ENCODE assay signal across 10 cellular contexts in the genomic region with DNA sequence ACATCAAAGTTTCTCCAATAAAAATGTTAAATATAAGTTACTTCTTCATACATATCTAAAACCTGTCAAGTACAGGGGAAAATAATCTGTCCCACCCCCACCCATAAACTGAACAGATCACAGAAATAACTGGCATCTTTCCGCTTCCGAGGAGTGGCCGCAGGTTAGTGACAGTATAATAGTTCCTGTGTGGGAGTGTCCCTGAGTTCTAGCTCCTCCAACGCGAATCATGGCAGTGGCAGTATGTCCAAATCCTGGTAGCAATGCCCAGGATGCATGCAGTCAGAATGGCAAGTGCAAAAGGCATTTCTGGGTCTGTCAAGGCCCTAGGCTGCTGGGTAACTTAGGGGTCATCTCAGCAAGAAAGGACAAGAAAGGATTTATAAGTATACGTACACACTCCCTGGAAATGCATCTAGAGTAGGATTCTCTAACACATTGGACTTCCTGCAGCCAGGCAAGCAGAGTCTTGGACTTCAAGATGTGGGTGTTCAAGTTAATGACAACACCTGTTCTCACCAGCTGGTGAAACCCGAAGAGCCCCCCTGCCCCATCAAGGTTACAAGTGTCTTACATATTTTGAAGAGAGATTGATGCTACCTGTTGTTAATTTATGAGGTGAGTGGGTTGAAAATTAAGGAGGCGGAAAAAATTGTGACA.
DNase-seq lines count a peak whose midpoint lies in the region; TF ChIP-seq lines count a peak whose summit lies in the region.
"Had no signal": no experiment of that assay in that cellular context is flagged by ENCODE, and none has a peak within 500 bp of the region (broad histone marks: within the 10 kb centered on the region; RNA-seq: fewer than 3 reads in every experiment).

No MANE protein-coding gene starts in this region.

- H3K9ac ChIP-seq in smooth muscle cell (ENCODE audit: low read depth): peak overlapping the region; percentile 8

- peaks cover 99% of the 10 kb centered on the region for H3K4me1 Mint-ChIP-seq in HFFc6 (ENCODE audit: low read depth)

- H3K36me3 Mint-ChIP-seq in HFFc6 (ENCODE audit: low read depth): peaks cover 6% of the 10 kb centered on the region

- H3K4me3 ChIP-seq in hepatocyte: no peak overlapping the region
- no peak overlapping the region for H3K4me3 ChIP-seq in smooth muscle cell

- H3K9me3 ChIP-seq in hepatocyte (ENCODE audit: low read depth): no peaks in the 10 kb centered on the region
- no peaks in the 10 kb centered on the region for H3K9me3 ChIP-seq in smooth muscle cell (replicated peaks; ENCODE audit: low read depth)

- peak overlapping the region; percentile 76 for H3K4me3 Mint-ChIP-seq in HFFc6

- CTCF ChIA-PET in RWPE1 (lab: Yijun Ruan, JAX): interaction anchor here (0.5 to 1.9 kb wide), 3 partner anchors 14 to 895 kb away, joined by 4 to 11 read pairs (median 4); a partner anchor contains a TSS

- peak overlapping the region; percentile 99 for H3K27ac Mint-ChIP-seq in HFFc6

- POLR2A ChIA-PET in RWPE1 (lab: Yijun Ruan, JAX; ENCODE audit: low non-redundant PET): interaction anchor here (0.7 kb wide), 1 partner anchor 946 kb away, joined by 3 read pairs; no protein-coding TSS in a partner anchor

- H3K9me2 ChIP-seq in hepatocyte (replicated peaks; ENCODE audit: insufficient read depth): no peaks in the 10 kb centered on the region

- H3K27me3 ChIP-seq in hepatocyte (no peaks in the 10 kb centered on the region), smooth muscle cell (ENCODE audit: low read depth) (no peaks in the 10 kb centered on the region)

- H3F3A ChIP-seq in smooth muscle cell (ENCODE audit: low read depth): peaks cover 34% of the 10 kb centered on the region

- H3K27ac ChIP-seq in RWPE1 (peak overlapping the region; percentile 24; the same call in 1 of the 2 replicates), hepatocyte (peak overlapping the region; percentile 97), smooth muscle cell (ENCODE audit: low read depth) (peak overlapping the region; percentile 94)

- H3K4me2 ChIP-seq in hepatocyte: peak overlapping the region; percentile 59
- H3K4me2 ChIP-seq in smooth muscle cell: peak overlapping the region; percentile 78

- H2AFZ ChIP-seq in hepatocyte (no peak overlapping the region), smooth muscle cell (ENCODE audit: low read depth) (no peak overlapping the region)

- peaks cover 5% of the 10 kb centered on the region; the same call in 1 of the 2 replicates for H3K27me3 Mint-ChIP-seq in HFFc6 (ENCODE audit: insufficient read depth)

- no peaks in the 10 kb centered on the region for H3K9me3 Mint-ChIP-seq in HFFc6

- peaks cover 50% of the 10 kb centered on the region for H3K4me1 ChIP-seq in hepatocyte (ENCODE audit: insufficient read depth)
- peaks cover 50% of the 10 kb centered on the region for H3K4me1 ChIP-seq in smooth muscle cell (ENCODE audit: low read depth)

- TF ChIP-seq CTCF in HFFc6 (IDR thresholded peaks at IDR 0.05) (no peak), RWPE1 (conservative IDR thresholded peaks at IDR 0.05; ENCODE audit: low read depth) (no peak), hepatocyte (IDR thresholded peaks at IDR 0.05; ENCODE audit: poor library complexity) (no peak), smooth muscle cell (IDR thresholded peaks at IDR 0.05; ENCODE audit: borderline replicate concordance, insufficient read depth, poor library complexity, severe bottlenecking) (no peak)

- no peaks in the 10 kb centered on the region for H4K20me1 ChIP-seq in hepatocyte (ENCODE audit: insufficient read depth, poor library complexity, severe bottlenecking)
- no peaks in the 10 kb centered on the region for H4K20me1 ChIP-seq in smooth muscle cell (ENCODE audit: low read depth)

- H3K79me2 ChIP-seq in hepatocyte: no peaks in the 10 kb centered on the region
- peaks cover 54% of the 10 kb centered on the region for H3K79me2 ChIP-seq in smooth muscle cell (ENCODE audit: low read depth)

- no peaks in the 10 kb centered on the region for H3K36me3 ChIP-seq in hepatocyte (replicated peaks; ENCODE audit: insufficient read depth, low read depth)
- H3K36me3 ChIP-seq in smooth muscle cell (ENCODE audit: low read depth): no peaks in the 10 kb centered on the region

- no peak for DNase-seq in HFFc6
- DNase-seq in RWPE1 (ENCODE audit: low spot score): no peak
- DNase-seq in hepatocyte (ENCODE audit: low spot score): no peak
- no peak for DNase-seq in smooth muscle cell (lab: John Stamatoyannopoulos, UW; ENCODE audit: unreplicated experiment)
- DNase-seq in amygdala (lab: John Stamatoyannopoulos, UW): no peak
- no peak for DNase-seq in mucosa of gallbladder (ENCODE audit: low spot score)
- no peak for DNase-seq in RPMI8226
- no peak for DNase-seq in stimulated activated CD4-positive, alpha-beta T cell treated with anti-CD3 and anti-CD28 coated beads, Interleukin-4, amount 100 ng/mL, for 1 hour
- DNase-seq: NCI-H1694; stimulated activated CD8-positive, alpha-beta memory T cell treated with anti-CD3 and anti-CD28 coated beads, Interleukin-4, amount 100 ng/mL, for 48 hours had no signal

- WGBS in hepatocyte (ENCODE audit: low lambda C conversion rate, missing lambda C conversion rate): 76% methylated on average over 8 of the region's 8 CpGs
- 67% methylated on average over 8 of the region's 8 CpGs for WGBS in smooth muscle cell (ENCODE audit: low lambda C conversion rate)

Comparison
In these comparisons a context has a peak if more than half of its experiments do, and no peak if none do; other contexts are left out.
1. H3K27ac ChIP-seq: peak in every context shown above with its lines; median percentile 97 in hepatocyte; 94 in smooth muscle cell; 24 in RWPE1.